Comparison of ENCODE assay signal across 8 cellular contexts in genomic region chr3:195989921-195990840, GRCh38.
DNase-seq lines count a peak whose midpoint lies in the region; ATAC-seq and TF ChIP-seq lines count a peak whose summit lies in the region.
"Not testable (repeated sequence)": the region's sequence is repeated elsewhere in the genome, so short reads cannot be mapped to it uniquely, and the experiment has no call there.

No MANE protein-coding gene starts in this region.

- not testable (repeated sequence) for H3K4me2 ChIP-seq in fibroblast of lung (ENCODE audit: extremely low read depth, insufficient read depth, low read length)

- H3K79me2 ChIP-seq in fibroblast of lung (ENCODE audit: control insufficient read depth, insufficient read depth, low read length): not testable (repeated sequence)

- H3K27me3 ChIP-seq in fibroblast of lung (ENCODE audit: control insufficient read depth, insufficient read depth, low read length): not testable (repeated sequence)

- not testable (repeated sequence) for H3K4me1 ChIP-seq in fibroblast of lung (ENCODE audit: control insufficient read depth, extremely low read depth, insufficient read depth, low read length)

- H2AFZ ChIP-seq in fibroblast of lung (ENCODE audit: low read length): not testable (repeated sequence)

- H4K20me1 ChIP-seq in fibroblast of lung (ENCODE audit: control insufficient read depth, extremely low read depth, insufficient read depth, low read length): not testable (repeated sequence)

- ATAC-seq in HG03064 (IDR thresholded peaks at IDR 0.05; ENCODE audit: low read depth, unreplicated experiment): peak; percentile 82

- TF ChIP-seq POLR2A in GM19193 (IDR thresholded peaks at IDR 0.05; ENCODE audit: extremely low read depth, insufficient read depth, insufficient read length): peak; percentile 60

- peak overlapping the region; percentile 47 for H3K27ac ChIP-seq in fibroblast of lung (ENCODE audit: insufficient read depth, low read length)

- not testable (repeated sequence) for TF ChIP-seq CTCF in AG10803 (conservative IDR thresholded peaks at IDR 0.05; ENCODE audit: low read length); fibroblast of lung (conservative IDR thresholded peaks at IDR 0.05 in 1 of 2, IDR thresholded peaks at IDR 0.05 in 1 of 2; ENCODE audit: low read depth in 1 of 2, low read length in 2 of 2)

- H3K36me3 ChIP-seq in fibroblast of lung (ENCODE audit: control insufficient read depth, insufficient read depth, low read length): not testable (repeated sequence)

- H3K4me3 ChIP-seq in AG10803 (ENCODE audit: low read length) (peak overlapping the region; percentile 70), fibroblast of lung (replicated peaks in 1 of 4; ENCODE audit: control extremely low read depth in 1 of 4, insufficient read depth in 1 of 4, low read depth in 3 of 4, low read length in 4 of 4) (peak overlapping the region; percentile 53 to 71 (median 65))

- DNase-seq in AG10803 (ENCODE audit: low read depth) (peak; percentile 67), RPMI8226 (peak; percentile 91), fibroblast of lung (ENCODE audit: low read depth in 2 of 2) (peak; percentile 55 to 73), middle frontal gyrus (ENCODE audit: extremely low spot score, low spot score) (peak; percentile 77)
- peak; percentile 85 for DNase-seq in activated effector memory CD4-positive, alpha-beta T cell treated with Interleukin-2 at 50 U/mL for 16 hours
- peak; percentile 92 to 98 for DNase-seq in stimulated activated CD4-positive, alpha-beta T cell treated with anti-CD3 and anti-CD28 coated beads, Interleukin-4, amount 100 ng/mL, for 4 hours

- H3K9me3 ChIP-seq in fibroblast of lung (ENCODE audit: control insufficient read depth, insufficient read depth, low read depth, low read length): not testable (repeated sequence)

- H3K9ac ChIP-seq in fibroblast of lung (ENCODE audit: insufficient read depth, low read length): peak overlapping the region; percentile 74

Comparison
In these comparisons a context has a peak if more than half of its experiments do, and no peak if none do; other contexts are left out.
1. Peak in every context shown above with its lines: DNase-seq, ATAC-seq, H3K4me3 ChIP-seq and H3K27ac ChIP-seq.